8 cellular contexts compared by ENCODE assay signal in genomic region chr16:67872131-67872630, GRCh38. TPM values are rescaled to one million over a fixed set of nuclear protein-coding genes. Genes with fewer than 3 reads are reported as not detected.
DNase-seq lines count a peak whose midpoint lies in the region; ATAC-seq, FAIRE-seq and TF ChIP-seq lines count a peak whose summit lies in the region.

No MANE protein-coding gene starts in this region.

- ATAC-seq in DND-41 (ENCODE audit: insufficient read depth, low read depth) = no peak
- ATAC-seq in pancreas = no peak
- no peak for ATAC-seq in GM18520 (IDR thresholded peaks at IDR 0.05; ENCODE audit: unreplicated experiment)
- ATAC-seq in GM21737 (IDR thresholded peaks at IDR 0.05; ENCODE audit: unreplicated experiment) = no peak

- H3K27me3 ChIP-seq in DND-41 (ENCODE audit: insufficient read depth, low read length, poor library complexity) = no peaks in the 10 kb centered on the region
- no peaks in the 10 kb centered on the region for H3K27me3 ChIP-seq in H1 (replicated peaks in 1 of 4; ENCODE audit: control insufficient read depth in 3 of 4, extremely low read depth in 1 of 4, insufficient read depth in 3 of 4, low read length in 3 of 4)
- H3K27me3 ChIP-seq in pancreas = no peaks in the 10 kb centered on the region

- H3K9me3 ChIP-seq in DND-41 (ENCODE audit: insufficient read depth, low read length, severe bottlenecking) (no peaks in the 10 kb centered on the region), H1 (ENCODE audit: insufficient read depth in 2 of 2, low read depth in 1 of 2, low read length in 1 of 2) (no peaks in the 10 kb centered on the region), pancreas (no peaks in the 10 kb centered on the region)

- no peak for TF ChIP-seq CTCF in DND-41 (IDR thresholded peaks at IDR 0.05; ENCODE audit: borderline replicate concordance, extremely low read depth, low read length, poor library complexity, severe bottlenecking)
- no peak for TF ChIP-seq CTCF in H1 (IDR thresholded peaks at IDR 0.05; ENCODE audit: control extremely low read depth in 1 of 3, insufficient read depth in 1 of 3, low read depth in 1 of 3, low read length in 3 of 3)
- no peak for TF ChIP-seq CTCF in pancreas (IDR thresholded peaks at IDR 0.05)

- no peak overlapping the region for H3K18ac ChIP-seq in H1 (ENCODE audit: extremely low read depth, low read length)

- DNase-seq in DND-41 (no peak), OCI-M1 (lab: John Stamatoyannopoulos, UW) (peak; percentile 35), H1 (ENCODE audit: low read depth in 1 of 2, low spot score in 2 of 2) (no peak), pancreas (no peak), NCI-H187 treated with DMSO at 0.1 percent for 48 hours (lab: John Stamatoyannopoulos, UW) (no peak), SK-N-DZ (ENCODE audit: low spot score) (no peak)

- H2AFZ ChIP-seq in DND-41 (ENCODE audit: low read depth, low read length) = peak overlapping the region; percentile 72
- H2AFZ ChIP-seq in H1 (ENCODE audit: low read length) = peak overlapping the region; percentile 54; the same call in 1 of the 2 replicates

- TF ChIP-seq RAD21 in H1 (IDR thresholded peaks at IDR 0.05 in 1 of 2, conservative IDR thresholded peaks at IDR 0.05 in 1 of 2; ENCODE audit: low read depth in 2 of 2, low read length in 2 of 2) = no peak

- H3K79me2 ChIP-seq in DND-41 (ENCODE audit: insufficient read depth, low read length) (peaks cover 47% of the 10 kb centered on the region), H1 (ENCODE audit: control insufficient read depth in 1 of 2, insufficient read depth in 2 of 2, low read length in 2 of 2) (peaks cover 3 to 30% of the 10 kb centered on the region in 2 experiments; a peak in 3 of 4 replicates)

- no peak overlapping the region for H3K14ac ChIP-seq in H1 (ENCODE audit: insufficient read length)

- peak overlapping the region in 1 of 2 experiments; percentile 95; a peak in 2 of 4 replicates for H3K4me3 ChIP-seq in DND-41 (ENCODE audit: low read depth in 1 of 2, low read length in 2 of 2)
- H3K4me3 ChIP-seq in H1 (ENCODE audit: extremely low read depth in 1 of 4, insufficient read depth in 2 of 4, low read depth in 3 of 4, low read length in 4 of 4) = peak overlapping the region; percentile 85 to 97 (median 93); a peak in 7 of 8 replicates
- peak overlapping the region in 3 of 4 donors; percentile 79 to 95 (median 91) for H3K4me3 ChIP-seq in pancreas

- peaks cover 13% of the 10 kb centered on the region for H3K79me1 ChIP-seq in H1 (ENCODE audit: low read depth, low read length)

- no peak for TF ChIP-seq POLR2A in H1 (IDR thresholded peaks at IDR 0.05; ENCODE audit: control extremely low read depth in 1 of 2, low read depth in 2 of 2, low read length in 2 of 2)

- peak overlapping the region; percentile 86; the same call in 1 of the 2 replicates for H3K9ac ChIP-seq in DND-41 (ENCODE audit: low read depth, low read length)
- H3K9ac ChIP-seq in H1 (replicated peaks in 1 of 4; ENCODE audit: extremely low read depth in 1 of 4, low read depth in 3 of 4, low read length in 3 of 4) = peak overlapping the region in 2 of 4 experiments; percentile 21 to 84; a peak in 3 of 7 replicates

- H3K4me2 ChIP-seq in DND-41 (ENCODE audit: insufficient read depth, low read length) (peak overlapping the region; percentile 88), H1 (ENCODE audit: insufficient read depth in 1 of 2, low read depth in 2 of 2, low read length in 2 of 2) (peak overlapping the region; percentile 89 to 95; a peak in 3 of 4 replicates)

- no peak for FAIRE-seq in H1 (lab: Jason Lieb, UNC)
- FAIRE-seq in pancreas (lab: Jason Lieb, UNC) = no peak

- no peak overlapping the region for H2BK120ac ChIP-seq in H1 (replicated peaks; ENCODE audit: low read depth, low read length)

- H4K91ac ChIP-seq in H1 (replicated peaks; ENCODE audit: insufficient read length, low read length) = no peak overlapping the region

- no peak overlapping the region for H3K56ac ChIP-seq in H1 (replicated peaks; ENCODE audit: insufficient read length, low read depth, low read length)

- peak overlapping the region; percentile 29; the same call in 1 of the 2 replicates for H2BK12ac ChIP-seq in H1 (ENCODE audit: low read depth, low read length)

- H2BK5ac ChIP-seq in H1 (ENCODE audit: low read depth, low read length) = peak overlapping the region; percentile 81

- H3K27ac ChIP-seq in DND-41 (ENCODE audit: low read length) (peak overlapping the region; percentile 85), H1 (ENCODE audit: low read depth, low read length) (no peak overlapping the region), pancreas (peak overlapping the region; percentile 49 to 87 (median 76))

- WGBS in H1 (ENCODE audit: extremely low coverage in 1 of 2, insufficient coverage in 1 of 2, insufficient read length in 1 of 2, insufficient replicate concordance in 2 of 2, low coverage in 1 of 2, low lambda C conversion rate in 2 of 2, missing lambda C conversion rate in 1 of 2), 2 experiments = 78% methylated on average over 2 of the region's 2 CpGs; no CpG with 5 or more reads in 1 of the 2 experiments
- WGBS in pancreas, 2 donors = 60 to 65% methylated on average over 2 of the region's 2 CpGs

- CTCF ChIA-PET in H1 (lab: Charles Lee; ENCODE audit: partially characterized antibody) = interaction anchor here (0.6 to 1.5 kb wide), 8 partner anchors 10 to 169 kb away, joined by 3 to 10 read pairs (median 4); partner anchors contain the start of gene NRN1L

- H3K23ac ChIP-seq in H1 (ENCODE audit: insufficient read length) = no peak overlapping the region

- intact Hi-C loops in pancreas (cut with DNase I) = no loop called here

- H4K20me1 ChIP-seq in DND-41 (ENCODE audit: insufficient read depth, low read length) (peaks cover 50% of the 10 kb centered on the region), H1 (replicated peaks in 1 of 2; ENCODE audit: control insufficient read depth in 1 of 2, insufficient read depth in 2 of 2, low read length in 2 of 2) (peaks cover 10 to 14% of the 10 kb centered on the region in 2 experiments)

- POLR2A ChIA-PET in H1 (lab: Charles Lee; ENCODE audit: partially characterized antibody) = interaction anchor here (0.8 to 1.7 kb wide), 9 partner anchors 10 to 364 kb away, joined by 3 to 11 read pairs (median 6); partner anchors contain the start of genes CENPT, ESRP2, GFOD2 and NRN1L

- H4K5ac ChIP-seq in H1 (ENCODE audit: insufficient read length, low read depth, low read length) = no peak overlapping the region

- H2AK5ac ChIP-seq in H1 (ENCODE audit: low read depth, low read length) = no peak overlapping the region

- H3K36me3 ChIP-seq in DND-41 (ENCODE audit: insufficient read depth, low read length) = peaks cover 77% of the 10 kb centered on the region
- H3K36me3 ChIP-seq in H1 (ENCODE audit: control insufficient read depth in 2 of 4, insufficient read depth in 4 of 4, low read length in 3 of 4) = peaks cover 10 to 43% (median 24%) of the 10 kb centered on the region in 4 experiments
- peaks cover 0 to 9% (median 6%) of the 10 kb centered on the region in 3 donors for H3K36me3 ChIP-seq in pancreas

- H3K23me2 ChIP-seq in H1 (ENCODE audit: low read depth, low read length) = peaks cover 2% of the 10 kb centered on the region; the same call in 1 of the 2 replicates

- H4K8ac ChIP-seq in H1 (ENCODE audit: extremely low read depth, insufficient read depth, low read length) = no peak overlapping the region

- H3K4ac ChIP-seq in H1 (replicated peaks; ENCODE audit: insufficient read length, low read depth, low read length) = no peak overlapping the region

- no peak for TF ChIP-seq EP300 in H1 (IDR thresholded peaks at IDR 0.05; ENCODE audit: borderline replicate concordance in 1 of 2, low read depth in 2 of 2, low read length in 2 of 2)

- H3K4me1 ChIP-seq in DND-41 (ENCODE audit: insufficient read depth, low read length) (peaks cover 33% of the 10 kb centered on the region), H1 (replicated peaks in 1 of 4; ENCODE audit: control insufficient read depth in 3 of 4, insufficient read depth in 4 of 4, low read length in 3 of 4) (peaks cover 0 to 7% (median 3%) of the 10 kb centered on the region in 4 experiments; a peak in 3 of 7 replicates), pancreas (peaks cover 16 to 39% (median 18%) of the 10 kb centered on the region in 3 donors)

- H2BK20ac ChIP-seq in H1 (ENCODE audit: low read length) = no peak overlapping the region

- no peak overlapping the region for H2BK15ac ChIP-seq in H1 (ENCODE audit: low read length)

RNA-seq across cellular contexts. Expression of gene EDC4, which starts 0.7 kb away (rescaled TPM):
- 72.7 and 73.4 TPM in 2 replicates for total RNA-seq in H1 (2021; fragmentation: NEBNext Ultra II Directional; extraction: Animal tissue kit (Norgen Biotek cat#: 25700))
- 58.5 and 84.4 TPM in 2 replicates for polyA plus RNA-seq in H1 (2011; rRNA removed)
- polyA plus RNA-seq in H1 (2011; cell fraction: cytosol; rRNA removed) = 57.7 TPM
- polyA plus RNA-seq in H1 (2011; cell fraction: nucleus; rRNA removed) = 359 TPM
- 59.7 to 78.8 TPM (median 67.7 TPM) in 4 replicates for polyA plus RNA-seq in H1 (2012, experiment 1 of 2)
- 44.4 TPM for polyA plus RNA-seq in H1 (2012, experiment 2 of 2)
- 37.5 TPM for polyA plus RNA-seq in H1 (2013, experiment 1 of 2)
- polyA plus RNA-seq in H1 (2013, experiment 2 of 2) = 37.5 TPM
- polyA minus RNA-seq in H1 (2011; rRNA and poly(A)+ RNA removed) = 67.8 and 99.2 TPM in 2 replicates
- polyA minus RNA-seq in H1 (2011; cell fraction: cytosol; rRNA and poly(A)+ RNA removed) = 60.8 TPM
- 60.0 TPM for polyA minus RNA-seq in H1 (2011; cell fraction: nucleus; rRNA and poly(A)+ RNA removed)
- total RNA-seq in pancreas = 10 to 100 TPM; 20.2 to 37.0 (median 23.4) TPM
- polyA plus RNA-seq in pancreas = 10 to 100 TPM; 59.1 to 66.2 TPM
- polyA plus RNA-seq in SK-N-DZ (2014; cell fraction: cytosol; rRNA removed) = 55.2 and 62.8 TPM in 2 replicates
- 204 and 255 TPM in 2 replicates for polyA plus RNA-seq in SK-N-DZ (2014; cell fraction: nucleus; rRNA removed)

RNA-seq across cellular contexts. Expression of gene NRN1L, which starts 12.5 kb away (rescaled TPM):
- total RNA-seq in H1 (2021; fragmentation: NEBNext Ultra II Directional; extraction: Animal tissue kit (Norgen Biotek cat#: 25700)) = 4.1 and 4.9 TPM in 2 replicates
- polyA plus RNA-seq in H1 (2011; rRNA removed) (35.2 and 49.3 TPM in 2 replicates), pancreas (1 to 10 TPM; 2.7 to 4.2 TPM)
- 17.6 TPM for polyA plus RNA-seq in H1 (2011; cell fraction: cytosol; rRNA removed)
- polyA plus RNA-seq in H1 (2011; cell fraction: nucleus; rRNA removed) = 14.2 TPM
- 3.5 to 5.9 TPM (median 4.8 TPM) in 4 replicates for polyA plus RNA-seq in H1 (2012, experiment 1 of 2)
- polyA plus RNA-seq in H1 (2012, experiment 2 of 2) = 11.2 TPM
- polyA plus RNA-seq in H1 (2013, experiment 1 of 2) = 10.1 TPM
- 11.0 TPM for polyA plus RNA-seq in H1 (2013, experiment 2 of 2)
- polyA minus RNA-seq in H1 (2011; rRNA and poly(A)+ RNA removed) = 0.93 and 1.3 TPM in 2 replicates
- 5.9 TPM for polyA minus RNA-seq in H1 (2011; cell fraction: cytosol; rRNA and poly(A)+ RNA removed)
- 2.7 TPM for polyA minus RNA-seq in H1 (2011; cell fraction: nucleus; rRNA and poly(A)+ RNA removed)
- total RNA-seq in pancreas = under 1 TPM in 3 of 6 donors, not detected in 3; 0.34 to 0.67 (median 0.40) TPM
- polyA plus RNA-seq in SK-N-DZ (2014; cell fraction: cytosol; rRNA removed) = 0.78 TPM in 1 of 2 replicates, not detected in the other
- 0.77 and 3.5 TPM in 2 replicates for polyA plus RNA-seq in SK-N-DZ (2014; cell fraction: nucleus; rRNA removed)

RNA-seq across cellular contexts. Expression of gene PSKH1, which starts 20.9 kb away (rescaled TPM):
- total RNA-seq in H1 (2021; fragmentation: NEBNext Ultra II Directional; extraction: Animal tissue kit (Norgen Biotek cat#: 25700)) = 24.8 and 25.4 TPM in 2 replicates
- polyA plus RNA-seq in H1 (2011; rRNA removed) = 51.0 and 55.8 TPM in 2 replicates
- 34.2 TPM for polyA plus RNA-seq in H1 (2011; cell fraction: cytosol; rRNA removed)
- 45.7 TPM for polyA plus RNA-seq in H1 (2011; cell fraction: nucleus; rRNA removed)
- polyA plus RNA-seq in H1 (2012, experiment 1 of 2) = 21.9 to 30.0 TPM (median 27.0 TPM) in 4 replicates
- 29.5 TPM for polyA plus RNA-seq in H1 (2012, experiment 2 of 2)
- 23.3 TPM for polyA plus RNA-seq in H1 (2013, experiment 1 of 2)
- 23.3 TPM for polyA plus RNA-seq in H1 (2013, experiment 2 of 2)
- 57.8 and 66.9 TPM in 2 replicates for polyA minus RNA-seq in H1 (2011; rRNA and poly(A)+ RNA removed)
- 27.6 TPM for polyA minus RNA-seq in H1 (2011; cell fraction: cytosol; rRNA and poly(A)+ RNA removed)
- polyA minus RNA-seq in H1 (2011; cell fraction: nucleus; rRNA and poly(A)+ RNA removed) = 35.7 TPM
- total RNA-seq in pancreas = 10 to 100 TPM; 13.9 to 17.7 (median 15.7) TPM
- 10 to 100 TPM; 12.7 to 15.9 TPM for polyA plus RNA-seq in pancreas
- polyA plus RNA-seq in SK-N-DZ (2014; cell fraction: cytosol; rRNA removed) = 13.4 and 16.3 TPM in 2 replicates
- polyA plus RNA-seq in SK-N-DZ (2014; cell fraction: nucleus; rRNA removed) = 8.7 and 13.4 TPM in 2 replicates

RNA-seq across cellular contexts. Expression of gene CENPT, which starts 24.7 kb away (rescaled TPM):
- total RNA-seq in H1 (2021; fragmentation: NEBNext Ultra II Directional; extraction: Animal tissue kit (Norgen Biotek cat#: 25700)) = 42.2 and 42.4 TPM in 2 replicates
- polyA plus RNA-seq in H1 (2011; rRNA removed) (53.4 and 82.7 TPM in 2 replicates), pancreas (100 to 1,000 TPM; 142 to 143 TPM)
- 82.3 TPM for polyA plus RNA-seq in H1 (2011; cell fraction: cytosol; rRNA removed)
- polyA plus RNA-seq in H1 (2011; cell fraction: nucleus; rRNA removed) = 415 TPM
- 38.1 to 58.6 TPM (median 58.5 TPM) in 4 replicates for polyA plus RNA-seq in H1 (2012, experiment 1 of 2)
- 39.5 TPM for polyA plus RNA-seq in H1 (2012, experiment 2 of 2)
- 41.5 TPM for polyA plus RNA-seq in H1 (2013, experiment 1 of 2)
- polyA plus RNA-seq in H1 (2013, experiment 2 of 2) = 34.8 TPM
- polyA minus RNA-seq in H1 (2011; rRNA and poly(A)+ RNA removed) = 22.9 and 26.2 TPM in 2 replicates
- 18.9 TPM for polyA minus RNA-seq in H1 (2011; cell fraction: cytosol; rRNA and poly(A)+ RNA removed)
- polyA minus RNA-seq in H1 (2011; cell fraction: nucleus; rRNA and poly(A)+ RNA removed) = 50.5 TPM
- total RNA-seq in pancreas = 10 to 100 TPM; 19.6 to 37.0 (median 27.7) TPM
- polyA plus RNA-seq in SK-N-DZ (2014; cell fraction: cytosol; rRNA removed) = 41.6 and 54.9 TPM in 2 replicates
- 463 and 467 TPM in 2 replicates for polyA plus RNA-seq in SK-N-DZ (2014; cell fraction: nucleus; rRNA removed)

RNA-seq across cellular contexts. Expression of gene NUTF2, which starts 25.4 kb away (rescaled TPM):
- total RNA-seq in H1 (2021; fragmentation: NEBNext Ultra II Directional; extraction: Animal tissue kit (Norgen Biotek cat#: 25700)) = 219 and 229 TPM in 2 replicates
- polyA plus RNA-seq in H1 (2011; rRNA removed) = 377 and 382 TPM in 2 replicates
- 322 TPM for polyA plus RNA-seq in H1 (2011; cell fraction: cytosol; rRNA removed)
- 256 TPM for polyA plus RNA-seq in H1 (2011; cell fraction: nucleus; rRNA removed)
- 285 to 353 TPM (median 329 TPM) in 4 replicates for polyA plus RNA-seq in H1 (2012, experiment 1 of 2)
- 190 TPM for polyA plus RNA-seq in H1 (2012, experiment 2 of 2)
- 335 TPM for polyA plus RNA-seq in H1 (2013, experiment 1 of 2)
- polyA plus RNA-seq in H1 (2013, experiment 2 of 2) = 317 TPM
- 306 and 380 TPM in 2 replicates for polyA minus RNA-seq in H1 (2011; rRNA and poly(A)+ RNA removed)
- polyA minus RNA-seq in H1 (2011; cell fraction: cytosol; rRNA and poly(A)+ RNA removed) = 201 TPM
- polyA minus RNA-seq in H1 (2011; cell fraction: nucleus; rRNA and poly(A)+ RNA removed) = 150 TPM
- total RNA-seq in pancreas = 10 to 100 TPM; 25.8 to 51.4 (median 36.5) TPM
- polyA plus RNA-seq in pancreas = 10 to 100 TPM; 63.0 to 69.1 TPM
- 143 and 159 TPM in 2 replicates for polyA plus RNA-seq in SK-N-DZ (2014; cell fraction: cytosol; rRNA removed)
- polyA plus RNA-seq in SK-N-DZ (2014; cell fraction: nucleus; rRNA removed) = 137 and 145 TPM in 2 replicates
